ENCODE assay signal across 18 cellular contexts in genomic region chr11:32168924-32169323, GRCh38.
DNase-seq lines count a peak whose midpoint lies in the region; ATAC-seq and TF ChIP-seq lines count a peak whose summit lies in the region.
"Had no signal": no experiment of that assay in that cellular context is flagged by ENCODE, and none has a peak within 500 bp of the region (broad histone marks: within the 10 kb centered on the region; RNA-seq: fewer than 3 reads in every experiment).

No MANE protein-coding gene starts in this region.

- H3K27me3 Mint-ChIP-seq in activated naive CD4-positive, alpha-beta T cell treated with anti-CD3 and anti-CD28 coated beads, Interleukin-2, amount 10 ng/mL, durations not matched to agents 7 days and 5 days = peaks cover 22% of the 10 kb centered on the region
- H3K27me3 Mint-ChIP-seq in activated naive CD4-positive, alpha-beta T cell treated with anti-CD3 and anti-CD28 coated beads for 36 hours (ENCODE audit: low read depth) = no peaks in the 10 kb centered on the region
- no peaks in the 10 kb centered on the region for H3K27me3 Mint-ChIP-seq in GM23338 (ENCODE audit: insufficient read depth, low read depth, poor library complexity)

- no peaks in the 10 kb centered on the region for H3K9me3 Mint-ChIP-seq in activated naive CD4-positive, alpha-beta T cell treated with anti-CD3 and anti-CD28 coated beads, Interleukin-2, amount 10 ng/mL, durations not matched to agents 7 days and 5 days
- no peaks in the 10 kb centered on the region for H3K9me3 Mint-ChIP-seq in activated naive CD4-positive, alpha-beta T cell treated with anti-CD3 and anti-CD28 coated beads for 36 hours
- H3K9me3 Mint-ChIP-seq in GM23338 = no peaks in the 10 kb centered on the region
- H3K9me3 Mint-ChIP-seq: CD8-positive, alpha-beta memory T cell had no signal

- H3K9me2 ChIP-seq in GM23338 (ENCODE audit: insufficient read depth) = no peaks in the 10 kb centered on the region

- no peaks in the 10 kb centered on the region for H3K36me3 Mint-ChIP-seq in activated naive CD4-positive, alpha-beta T cell treated with anti-CD3 and anti-CD28 coated beads, Interleukin-2, amount 10 ng/mL, durations not matched to agents 7 days and 5 days
- no peaks in the 10 kb centered on the region for H3K36me3 Mint-ChIP-seq in activated naive CD4-positive, alpha-beta T cell treated with anti-CD3 and anti-CD28 coated beads for 36 hours (ENCODE audit: low read depth)
- no peaks in the 10 kb centered on the region for H3K36me3 Mint-ChIP-seq in GM23338 (ENCODE audit: low read depth)
- H3K36me3 Mint-ChIP-seq: CD4-positive, CD25-positive, alpha-beta regulatory T cell; CD8-positive, alpha-beta memory T cell had no signal

- no peaks in the 10 kb centered on the region for H3K4me1 ChIP-seq in GM23338 (ENCODE audit: insufficient read depth)
- peaks cover 8% of the 10 kb centered on the region for H3K4me1 ChIP-seq in osteoblast (ENCODE audit: insufficient read depth, low read length)

- H3K27ac ChIP-seq in GM23338 (ENCODE audit: low read depth) (no peak overlapping the region), osteoblast (ENCODE audit: low read depth, low read length) (no peak overlapping the region)
- H3K27ac ChIP-seq: BLaER1 treated with 17β-estradiol and CSF1 and Interleukin-3, amounts not matched to agents 10 nM and 100 nM; GM23248; HL-60 had no signal

- no peak overlapping the region for H3K4me2 ChIP-seq in GM23338
- no peak overlapping the region for H3K4me2 ChIP-seq in osteoblast (ENCODE audit: insufficient read depth, low read length)
- H3K4me2 ChIP-seq: BLaER1 treated with 17β-estradiol and CSF1 and Interleukin-3, amounts not matched to agents 10 nM and 100 nM had no signal

- H3K36me3 ChIP-seq in GM23338 (ENCODE audit: insufficient read depth) (no peaks in the 10 kb centered on the region), osteoblast (ENCODE audit: insufficient read depth, low read length) (no peaks in the 10 kb centered on the region)
- H3K36me3 ChIP-seq: BLaER1 treated with 17β-estradiol and CSF1 and Interleukin-3, amounts not matched to agents 10 nM and 100 nM had no signal

- H3K27ac Mint-ChIP-seq in activated naive CD4-positive, alpha-beta T cell treated with anti-CD3 and anti-CD28 coated beads, Interleukin-2, amount 10 ng/mL, durations not matched to agents 7 days and 5 days = no peak overlapping the region
- H3K27ac Mint-ChIP-seq in activated naive CD4-positive, alpha-beta T cell treated with anti-CD3 and anti-CD28 coated beads for 36 hours = no peak overlapping the region
- H3K27ac Mint-ChIP-seq in GM23338 = 0 out of 2 replicates have a peak overlapping the region, but pooled peaks have one; percentile 27
- H3K27ac Mint-ChIP-seq: B cell; CD4-positive, CD25-positive, alpha-beta regulatory T cell; CD8-positive, alpha-beta memory T cell had no signal

- H3K79me2 ChIP-seq in GM23338 (replicated peaks; ENCODE audit: insufficient read depth) (no peaks in the 10 kb centered on the region), osteoblast (ENCODE audit: insufficient read depth, low read length) (no peaks in the 10 kb centered on the region)

- intact Hi-C loops in activated naive CD4-positive, alpha-beta T cell treated with anti-CD3 and anti-CD28 coated beads for 36 hours (cut with micrococcal nuclease) = no loop called here

- TF ChIP-seq CTCF in GM23338 (conservative IDR thresholded peaks at IDR 0.05; ENCODE audit: low read depth in 2 of 2) (no peak), osteoblast (IDR thresholded peaks at IDR 0.05; ENCODE audit: extremely low read depth, low read depth, low read length) (no peak)

- H3K9me3 ChIP-seq in osteoblast (ENCODE audit: low read depth, low read length) = no peaks in the 10 kb centered on the region
- H3K9me3 ChIP-seq: BLaER1 treated with 17β-estradiol and CSF1 and Interleukin-3, amounts not matched to agents 10 nM and 100 nM had no signal

- H3K4me3 ChIP-seq in GM23338 = no peak overlapping the region
- no peak overlapping the region for H3K4me3 ChIP-seq in Jurkat, Clone E6-1 (ENCODE audit: low read length)
- no peak overlapping the region for H3K4me3 ChIP-seq in osteoblast (ENCODE audit: insufficient read depth, low read length)
- H3K4me3 ChIP-seq: BLaER1 treated with 17β-estradiol and CSF1 and Interleukin-3, amounts not matched to agents 10 nM and 100 nM; GM23248 had no signal

- peak; percentile 23 for DNase-seq in activated naive CD4-positive, alpha-beta T cell treated with anti-CD3 and anti-CD28 coated beads, Interleukin-2, amount 10 ng/mL, durations not matched to agents 7 days and 5 days
- DNase-seq in activated naive CD4-positive, alpha-beta T cell treated with anti-CD3 and anti-CD28 coated beads for 36 hours = no peak
- DNase-seq in GM23338 (ENCODE audit: low spot score) (no peak), osteoblast (ENCODE audit: insufficient read length, low spot score, missing footprints) (peak; percentile 13)
- peak; percentile 83 for DNase-seq in Jurkat, Clone E6-1 (ENCODE audit: low read depth, low spot score)
- DNase-seq: CD8-positive, alpha-beta memory T cell; COR-L47; DMS 273 treated with DMSO at 0.1 percent for 48 hours; DMS79; GDM1; GM23248; HCEC 1CT; IMR-90 had no signal

- H3K27me3 ChIP-seq in GM23338 (ENCODE audit: insufficient read depth) (no peaks in the 10 kb centered on the region), osteoblast (ENCODE audit: insufficient read depth, low read length) (peaks cover 12% of the 10 kb centered on the region)
- H3K27me3 ChIP-seq: BLaER1 treated with 17β-estradiol and CSF1 and Interleukin-3, amounts not matched to agents 10 nM and 100 nM had no signal

- H3K4me3 Mint-ChIP-seq in activated naive CD4-positive, alpha-beta T cell treated with anti-CD3 and anti-CD28 coated beads, Interleukin-2, amount 10 ng/mL, durations not matched to agents 7 days and 5 days = no peak overlapping the region
- no peak overlapping the region for H3K4me3 Mint-ChIP-seq in activated naive CD4-positive, alpha-beta T cell treated with anti-CD3 and anti-CD28 coated beads for 36 hours
- no peak overlapping the region for H3K4me3 Mint-ChIP-seq in GM23338
- H3K4me3 Mint-ChIP-seq: B cell; CD4-positive, CD25-positive, alpha-beta regulatory T cell; CD8-positive, alpha-beta memory T cell had no signal

- ATAC-seq in GM23338 = no peak
- no peak for ATAC-seq in HG03354 (IDR thresholded peaks at IDR 0.05; ENCODE audit: poor library complexity, severe bottlenecking, unreplicated experiment)

- H3K4me1 Mint-ChIP-seq in activated naive CD4-positive, alpha-beta T cell treated with anti-CD3 and anti-CD28 coated beads, Interleukin-2, amount 10 ng/mL, durations not matched to agents 7 days and 5 days = peaks cover 31% of the 10 kb centered on the region
- H3K4me1 Mint-ChIP-seq in activated naive CD4-positive, alpha-beta T cell treated with anti-CD3 and anti-CD28 coated beads for 36 hours (ENCODE audit: low read depth) = peaks cover 23% of the 10 kb centered on the region
- H3K4me1 Mint-ChIP-seq in GM23338 = no peaks in the 10 kb centered on the region; the same call in 2 of the 3 replicates
- H3K4me1 Mint-ChIP-seq: CD4-positive, CD25-positive, alpha-beta regulatory T cell had no signal

- H4K20me1 ChIP-seq in GM23338 (replicated peaks; ENCODE audit: insufficient read depth) = no peaks in the 10 kb centered on the region
- no peaks in the 10 kb centered on the region for H4K20me1 ChIP-seq in osteoblast (ENCODE audit: insufficient read depth, low read length)
- H4K20me1 ChIP-seq: BLaER1 treated with 17β-estradiol and CSF1 and Interleukin-3, amounts not matched to agents 10 nM and 100 nM had no signal

- CTCF ChIA-PET in activated naive CD4-positive, alpha-beta T cell treated with anti-CD3 and anti-CD28 coated beads, Interleukin-2, amount 10 ng/mL, durations not matched to agents 7 days and 5 days (lab: Charles Lee) = no interaction called here
- CTCF ChIA-PET in activated naive CD4-positive, alpha-beta T cell treated with anti-CD3 and anti-CD28 coated beads for 36 hours (lab: Charles Lee) = interaction anchor here (0.7 kb wide), 1 partner anchor 272 kb away, joined by 3 read pairs; no protein-coding TSS in a partner anchor

- no peak overlapping the region for H2AFZ ChIP-seq in GM23338
- no peak overlapping the region for H2AFZ ChIP-seq in osteoblast (ENCODE audit: low read length)
- H2AFZ ChIP-seq: GM23248 had no signal

- no peaks in the 10 kb centered on the region for H3F3A ChIP-seq in GM23338 (replicated peaks; ENCODE audit: low read depth)

TF ChIP-seq in GM23338, 12 proteins besides CTCF, POLR2A, EP300 and RAD21 (continues in another document):
- no peak for TF ChIP-seq POLR2AphosphoS5 (IDR thresholded peaks at IDR 0.05; ENCODE audit: low read depth)
- no peak for TF ChIP-seq ZNF114 (CRISPR knock-in tag; IDR thresholded peaks at IDR 0.05)
- TF ChIP-seq NANOG (IDR thresholded peaks at IDR 0.05; ENCODE audit: borderline replicate concordance) = no peak
- no peak for TF ChIP-seq CREB1 (CRISPR knock-in tag; IDR thresholded peaks at IDR 0.05; ENCODE audit: low read depth)
- TF ChIP-seq ETS1 (IDR thresholded peaks at IDR 0.05) = no peak
- no peak for TF ChIP-seq EZH2phosphoT487 (IDR thresholded peaks at IDR 0.05; ENCODE audit: unreplicated experiment)

Comparison
In these comparisons a context has a peak if more than half of its experiments do, and no peak if none do; other contexts are left out.
1. DNase-seq: peak in activated naive CD4-positive, alpha-beta T cell treated with anti-CD3 and anti-CD28 coated beads, Interleukin-2, amount 10 ng/mL, durations not matched to agents 7 days and 5 days (single experiment), Jurkat, Clone E6-1 (single experiment) and osteoblast (single experiment); none in activated naive CD4-positive, alpha-beta T cell treated with anti-CD3 and anti-CD28 coated beads for 36 hours (single experiment) and GM23338 (single experiment).